Comparison of ENCODE assay signal across 18 cellular contexts in genomic region chr2:237279012-237279768, GRCh38.
A peak's percentile ranks its signal among the peaks of the same experiment; 100 is the strongest.
DNase-seq lines count a peak whose midpoint lies in the region; ATAC-seq lines count a peak whose summit lies in the region.
"Had no signal": no experiment of that assay in that cellular context is flagged by ENCODE, and none has a peak within 500 bp of the region (broad histone marks: within the 10 kb centered on the region; RNA-seq: fewer than 3 reads in every experiment).

No MANE protein-coding gene starts in this region.

- CTCF ChIA-PET in activated CD8-positive, alpha-beta T cell treated with anti-CD3 and anti-CD28 coated beads, Interleukin-2, amount 10 ng/mL, durations not matched to agents 7 days and 5 days (lab: Charles Lee): no interaction called here

- H3K4me1 ChIP-seq in aorta (ENCODE audit: control insufficient read depth in 1 of 2, insufficient read depth in 2 of 2, low read length in 2 of 2): peaks cover 0 to 2% of the 10 kb centered on the region in 2 donors

- DNase-seq in Right ventricle myocardium inferior (ENCODE audit: missing footprints): no peak
- DNase-seq in cardiac septum (ENCODE audit: low spot score): no peak
- no peak for DNase-seq in left ventricle myocardium superior
- no peak for DNase-seq in sciatic nerve (ENCODE audit: low spot score)
- DNase-seq in aorta: no peak
- no peak for DNase-seq in hepatic stellate cell (ENCODE audit: low spot score)
- no peak for DNase-seq in KG1 (lab: John Stamatoyannopoulos, UW)
- DNase-seq in activated CD8-positive, alpha-beta T cell treated with anti-CD3 and anti-CD28 coated beads, Interleukin-2, amount 10 ng/mL, durations not matched to agents 7 days and 5 days: no peak
- DNase-seq: activated CD4-positive, alpha-beta T cell treated with anti-CD3 and anti-CD28 coated beads, Interleukin-2, amount 10 ng/mL, durations not matched to agents 7 days and 5 days; activated naive CD8-positive, alpha-beta T cell treated with anti-CD3 and anti-CD28 coated beads, Interleukin-2, amount 50 U/mL, for 24 hours; activated T-cell treated with anti-CD3 and anti-CD28 coated beads, Interleukin-2, amount 50 U/mL, for 1 hour; DMS79 treated with DMSO at 0.1 percent for 48 hours; H7; NCI-H1092; SIG-M5; small intestine had no signal

- H3K4me3 Mint-ChIP-seq in activated CD8-positive, alpha-beta T cell treated with anti-CD3 and anti-CD28 coated beads, Interleukin-2, amount 10 ng/mL, durations not matched to agents 7 days and 5 days: no peak overlapping the region
- H3K4me3 Mint-ChIP-seq: activated CD4-positive, alpha-beta T cell treated with anti-CD3 and anti-CD28 coated beads, Interleukin-2, amount 10 ng/mL, durations not matched to agents 7 days and 5 days; activated naive CD8-positive, alpha-beta T cell treated with anti-CD3 and anti-CD28 coated beads, Interleukin-2, amount 50 U/mL, for 24 hours; dendritic cell treated with granulocyte-macrophage colony-stimulating factor and Interleukin-4, amounts not matched to agents 40 ng/mL and 50 ng/mL, for 4 days; stimulated activated naive CD8-positive, alpha-beta T cell treated with anti-CD3 and anti-CD28 coated beads, Interleukin-15, Interleukin-2, amounts not matched to agents 100 ng/mL and 50 ng/mL, for 24 hours had no signal

- H3K27ac ChIP-seq in aorta (ENCODE audit: low read depth in 1 of 2, low read length in 2 of 2): peak overlapping the region in 1 of 2 donors; percentile 58

- H3K27me3 ChIP-seq in aorta (ENCODE audit: control insufficient read depth in 1 of 2, insufficient read depth in 2 of 2, low read length in 1 of 2): no peaks in the 10 kb centered on the region

- H3K4me3 ChIP-seq in aorta (ENCODE audit: low read length in 2 of 2): no peak overlapping the region

- ATAC-seq in Right ventricle myocardium inferior (peak; percentile 27), left ventricle myocardium superior (peak; percentile 34), sciatic nerve (peak; percentile 44), aorta (ENCODE audit: low FRiP score) (peak; percentile 55)
- no peak for ATAC-seq in activated CD8-positive, alpha-beta T cell treated with anti-CD3 and anti-CD28 coated beads, Interleukin-2, amount 10 ng/mL, durations not matched to agents 7 days and 5 days
- ATAC-seq: activated naive CD8-positive, alpha-beta T cell treated with anti-CD3 and anti-CD28 coated beads, Interleukin-2, amount 50 U/mL, for 24 hours had no signal

- peaks cover 14% of the 10 kb centered on the region for H3K27me3 Mint-ChIP-seq in activated CD8-positive, alpha-beta T cell treated with anti-CD3 and anti-CD28 coated beads, Interleukin-2, amount 10 ng/mL, durations not matched to agents 7 days and 5 days (ENCODE audit: low read depth)

- intact Hi-C loops in Right ventricle myocardium inferior (cut with DNase I) (no loop called here), cardiac septum (cut with DNase I) (no loop called here), left ventricle myocardium superior (cut with micrococcal nuclease) (no loop called here), sciatic nerve (cut with DNase I) (no loop called here), aorta (cut with DNase I) (no loop called here)

- POLR2A ChIA-PET in activated CD8-positive, alpha-beta T cell treated with anti-CD3 and anti-CD28 coated beads, Interleukin-2, amount 10 ng/mL, durations not matched to agents 7 days and 5 days (lab: Charles Lee): no interaction called here

- no peaks in the 10 kb centered on the region for H3K36me3 ChIP-seq in aorta (ENCODE audit: control insufficient read depth in 1 of 2, insufficient read depth in 2 of 2, low read length in 1 of 2)

- H3K9me3 ChIP-seq in aorta (ENCODE audit: control insufficient read depth, low read length): no peaks in the 10 kb centered on the region

- H3K36me3 Mint-ChIP-seq in activated CD8-positive, alpha-beta T cell treated with anti-CD3 and anti-CD28 coated beads, Interleukin-2, amount 10 ng/mL, durations not matched to agents 7 days and 5 days (ENCODE audit: low read depth): no peaks in the 10 kb centered on the region

- H3K27ac Mint-ChIP-seq in activated CD8-positive, alpha-beta T cell treated with anti-CD3 and anti-CD28 coated beads, Interleukin-2, amount 10 ng/mL, durations not matched to agents 7 days and 5 days: no peak overlapping the region
- H3K27ac Mint-ChIP-seq: activated CD4-positive, alpha-beta T cell treated with anti-CD3 and anti-CD28 coated beads, Interleukin-2, amount 10 ng/mL, durations not matched to agents 7 days and 5 days; activated naive CD8-positive, alpha-beta T cell treated with anti-CD3 and anti-CD28 coated beads, Interleukin-2, amount 50 U/mL, for 24 hours; dendritic cell treated with granulocyte-macrophage colony-stimulating factor and Interleukin-4, amounts not matched to agents 40 ng/mL and 50 ng/mL, for 4 days; stimulated activated naive CD8-positive, alpha-beta T cell treated with anti-CD3 and anti-CD28 coated beads, Interleukin-15, Interleukin-2, amounts not matched to agents 100 ng/mL and 50 ng/mL, for 24 hours had no signal

- no peaks in the 10 kb centered on the region for H3K9me3 Mint-ChIP-seq in activated CD8-positive, alpha-beta T cell treated with anti-CD3 and anti-CD28 coated beads, Interleukin-2, amount 10 ng/mL, durations not matched to agents 7 days and 5 days (ENCODE audit: insufficient read depth)
- H3K9me3 Mint-ChIP-seq: activated CD4-positive, alpha-beta T cell treated with anti-CD3 and anti-CD28 coated beads, Interleukin-2, amount 10 ng/mL, durations not matched to agents 7 days and 5 days; activated naive CD8-positive, alpha-beta T cell treated with anti-CD3 and anti-CD28 coated beads, Interleukin-2, amount 50 U/mL, for 24 hours; stimulated activated naive CD8-positive, alpha-beta T cell treated with anti-CD3 and anti-CD28 coated beads, Interleukin-15, Interleukin-2, amounts not matched to agents 100 ng/mL and 50 ng/mL, for 24 hours had no signal

- 78 to 79% methylated on average over 9 of the region's 9 CpGs for WGBS in aorta, 2 donors

- no peaks in the 10 kb centered on the region for H3K4me1 Mint-ChIP-seq in activated CD8-positive, alpha-beta T cell treated with anti-CD3 and anti-CD28 coated beads, Interleukin-2, amount 10 ng/mL, durations not matched to agents 7 days and 5 days (ENCODE audit: low read depth)
- H3K4me1 Mint-ChIP-seq: activated CD4-positive, alpha-beta T cell treated with anti-CD3 and anti-CD28 coated beads, Interleukin-2, amount 10 ng/mL, durations not matched to agents 7 days and 5 days had no signal
